ENCODE assay signal across 18 cellular contexts in the genomic region with DNA sequence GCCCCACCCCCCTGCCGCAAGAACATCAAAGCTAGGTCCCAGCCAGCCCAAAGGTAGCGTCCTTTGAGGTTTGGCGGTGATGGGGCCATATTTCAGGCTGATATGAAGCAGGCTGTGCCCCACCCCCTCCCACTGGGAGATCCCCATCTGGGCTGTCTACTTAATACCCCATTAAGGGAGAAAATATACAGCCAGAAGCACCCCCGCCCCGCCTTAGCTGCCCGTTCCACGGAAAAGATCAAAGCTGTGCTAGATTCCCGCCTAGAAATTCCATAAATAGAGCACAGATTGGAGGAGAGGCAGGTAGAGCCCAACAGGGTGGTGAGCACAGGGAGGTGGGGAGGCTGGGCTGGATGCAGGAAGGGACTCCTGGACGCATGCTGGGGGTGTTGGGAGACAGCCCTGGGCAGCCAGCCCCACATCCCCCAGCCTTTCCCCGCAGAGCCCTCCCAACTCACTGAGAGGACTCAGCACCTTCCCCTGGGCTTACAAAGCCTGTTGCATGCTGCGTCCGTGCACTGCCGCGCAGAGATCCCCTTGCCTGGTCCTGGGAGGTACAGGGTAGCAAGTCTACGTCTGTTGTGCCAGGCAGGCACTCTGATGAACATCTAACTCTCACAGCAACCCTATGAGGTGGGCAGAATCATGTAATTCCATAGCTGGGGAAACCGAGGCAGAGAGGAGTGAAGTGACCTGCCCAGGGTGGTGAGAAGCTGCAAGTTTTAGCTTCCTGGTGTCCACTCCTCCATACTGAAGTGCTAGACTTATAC. TPM values are rescaled to one million over a fixed set of nuclear protein-coding genes. Genes with fewer than 3 reads are reported as not detected.
DNase-seq lines count a peak whose midpoint lies in the region; ATAC-seq and TF ChIP-seq lines count a peak whose summit lies in the region.
"Had no signal": no experiment of that assay in that cellular context is flagged by ENCODE, and none has a peak within 500 bp of the region (broad histone marks: within the 10 kb centered on the region; RNA-seq: fewer than 3 reads in every experiment).

No MANE protein-coding gene starts in this region.

- peak overlapping the region; percentile 8; the same call in 1 of the 2 replicates for H3K14ac ChIP-seq in H9 (ENCODE audit: insufficient read depth, low read length)

- H3K4me3 Mint-ChIP-seq in H9 = peak overlapping the region; percentile 36 to 67
- H3K4me3 Mint-ChIP-seq: activated naive CD8-positive, alpha-beta T cell treated with anti-CD3 and anti-CD28 coated beads, Interleukin-2, amount 10 ng/mL, durations not matched to agents 7 days and 5 days had no signal

- no peaks in the 10 kb centered on the region for H3K36me3 Mint-ChIP-seq in H9 (ENCODE audit: insufficient read depth in 1 of 3, low read depth in 3 of 3)
- H3K36me3 Mint-ChIP-seq: activated naive CD8-positive, alpha-beta T cell treated with anti-CD3 and anti-CD28 coated beads, Interleukin-2, amount 10 ng/mL, durations not matched to agents 7 days and 5 days had no signal

- no peak overlapping the region for H4K91ac ChIP-seq in H9 (ENCODE audit: insufficient read length, low read depth, low read length)

- H3K4me2 ChIP-seq in BLaER1 treated with 17β-estradiol and CSF1 and Interleukin-3, amounts not matched to agents 10 nM and 100 nM = peak overlapping the region; percentile 26 to 100 (median 74); a peak in 21 of 22 replicates
- peak overlapping the region; percentile 68 for H3K4me2 ChIP-seq in H9 (ENCODE audit: insufficient read depth, insufficient read length, low read length)

- H3K79me2 ChIP-seq in H9 (ENCODE audit: insufficient read depth, low read length) = no peaks in the 10 kb centered on the region

- no peak overlapping the region for H4K5ac ChIP-seq in H9 (ENCODE audit: insufficient read length, low read depth, low read length)

- H2BK15ac ChIP-seq in H9 (ENCODE audit: low read depth, low read length) = no peak overlapping the region

- H2AK5ac ChIP-seq in H9 (ENCODE audit: insufficient read length, low read length) = no peak overlapping the region

- peaks cover 4% of the 10 kb centered on the region for H3K23me2 ChIP-seq in H9 (ENCODE audit: insufficient read length, low read depth, low read length, poor library complexity, severe bottlenecking)

- H3K4me1 Mint-ChIP-seq in H9 = peaks cover 34 to 56% of the 10 kb centered on the region in 2 experiments

- no peak for ATAC-seq in HG03432 (IDR thresholded peaks at IDR 0.05; ENCODE audit: unreplicated experiment)

- H3K79me1 ChIP-seq in H9 (ENCODE audit: insufficient read depth, low read depth, low read length, poor library complexity, severe bottlenecking) = no peaks in the 10 kb centered on the region

- H2BK20ac ChIP-seq in H9 (ENCODE audit: low read depth, low read length, poor library complexity, severe bottlenecking) = no peak overlapping the region

- peaks cover 60% of the 10 kb centered on the region for H3K27me3 Mint-ChIP-seq in H9 (ENCODE audit: low read depth)

- H3K27me3 ChIP-seq in BLaER1 treated with 17β-estradiol and CSF1 and Interleukin-3, amounts not matched to agents 10 nM and 100 nM = peaks cover 0 to 10% (median 0%) of the 10 kb centered on the region in 11 experiments; a peak in 4 of 22 replicates
- no peaks in the 10 kb centered on the region; the same call in 1 of the 2 replicates for H3K27me3 ChIP-seq in H9 (ENCODE audit: insufficient read depth, low read length)
- H3K27me3 ChIP-seq in NT2/D1 (ENCODE audit: insufficient read depth, insufficient read length) = no peaks in the 10 kb centered on the region
- H3K27me3 ChIP-seq: breast epithelium, testis had no signal

- no peak for DNase-seq in H9
- no peak for DNase-seq in NT2/D1 (ENCODE audit: low read depth, low spot score)
- DNase-seq in NCI-H1092 (lab: John Stamatoyannopoulos, UW) = no peak
- no peak for DNase-seq in NCI-H2107 treated with DMSO at 0.1 percent for 48 hours (lab: John Stamatoyannopoulos, UW; ENCODE audit: unreplicated experiment)
- no peak for DNase-seq in stimulated activated CD4-positive, alpha-beta T cell treated with anti-CD3 and anti-CD28 coated beads, Interleukin-2, amount 100 ng/mL, for 48 hours
- DNase-seq: activated naive CD8-positive, alpha-beta T cell treated with anti-CD3 and anti-CD28 coated beads, Interleukin-2, amount 10 ng/mL, durations not matched to agents 7 days and 5 days; dermis blood vessel endothelial cell; erythroblast; NCI-H2107; nucleus accumbens; SHP77; sigmoid colon; stimulated activated CD4-positive, alpha-beta T cell treated with anti-CD3 and anti-CD28 coated beads, Interleukin-4, amount 100 ng/mL, for 4 hours; testis had no signal

- no peak overlapping the region for H2BK5ac ChIP-seq in H9 (ENCODE audit: insufficient read length, low read length)

- no peak for TF ChIP-seq CTCF in H9 (conservative IDR thresholded peaks at IDR 0.05)

- H3K9me3 ChIP-seq in BLaER1 treated with 17β-estradiol and CSF1 and Interleukin-3, amounts not matched to agents 10 nM and 100 nM (replicated peaks in 1 of 11) = no peaks in the 10 kb centered on the region
- H3K9me3 ChIP-seq in H9 (ENCODE audit: control insufficient read depth, low read depth, low read length) (no peaks in the 10 kb centered on the region), NT2/D1 (ENCODE audit: insufficient read depth, low read length) (no peaks in the 10 kb centered on the region), iPS-18c (ENCODE audit: control insufficient read depth, insufficient read depth, low read length) (no peaks in the 10 kb centered on the region)
- H3K9me3 ChIP-seq: breast epithelium, sigmoid colon, testis had no signal

- H3K27ac ChIP-seq in BLaER1 treated with 17β-estradiol and CSF1 and Interleukin-3, amounts not matched to agents 10 nM and 100 nM = 0 out of 22 replicates have a peak overlapping the region, but pooled peaks of 1 of the 11 experiments have one; percentile 1
- H3K27ac ChIP-seq in H9 (ENCODE audit: insufficient read length, low read depth, low read length) = no peak overlapping the region
- H3K27ac ChIP-seq: breast epithelium, sigmoid colon, testis had no signal

- H3K9me3 Mint-ChIP-seq in H9 = no peaks in the 10 kb centered on the region
- H3K9me3 Mint-ChIP-seq: activated naive CD8-positive, alpha-beta T cell treated with anti-CD3 and anti-CD28 coated beads, Interleukin-2, amount 10 ng/mL, durations not matched to agents 7 days and 5 days had no signal

- peaks cover 0 to 11% (median 0%) of the 10 kb centered on the region in 11 experiments; a peak in 6 of 22 replicates for H4K20me1 ChIP-seq in BLaER1 treated with 17β-estradiol and CSF1 and Interleukin-3, amounts not matched to agents 10 nM and 100 nM
- H4K20me1 ChIP-seq in H9 (ENCODE audit: control insufficient read depth, insufficient read depth, insufficient read length) = no peaks in the 10 kb centered on the region

- H3K4me1 ChIP-seq in BLaER1 treated with 17β-estradiol and CSF1 and Interleukin-3, amounts not matched to agents 10 nM and 100 nM = peaks cover 55 to 99% (median 91%) of the 10 kb centered on the region in 10 experiments
- H3K4me1 ChIP-seq in H9 (ENCODE audit: insufficient read depth, low read length) = peaks cover 11% of the 10 kb centered on the region; the same call in 1 of the 2 replicates
- H3K4me1 ChIP-seq in NT2/D1 (ENCODE audit: insufficient read depth, insufficient read length) = peaks cover 19% of the 10 kb centered on the region

- H3K4ac ChIP-seq in H9 (ENCODE audit: low read depth, low read length) = no peak overlapping the region

- peak overlapping the region; percentile 19 for H3K18ac ChIP-seq in H9 (ENCODE audit: insufficient read length, low read depth, low read length)

- H2AFZ ChIP-seq in H9 (ENCODE audit: low read length) = no peak overlapping the region

- no peaks in the 10 kb centered on the region for H3K36me3 ChIP-seq in BLaER1 treated with 17β-estradiol and CSF1 and Interleukin-3, amounts not matched to agents 10 nM and 100 nM
- H3K36me3 ChIP-seq in NT2/D1 (ENCODE audit: insufficient read depth, insufficient read length, low read length) = no peaks in the 10 kb centered on the region
- H3K36me3 ChIP-seq: breast epithelium, sigmoid colon had no signal

- no CpG with 5 or more reads among the region's 16 CpGs for WGBS in H9 (ENCODE audit: extremely low coverage, insufficient read length, low lambda C conversion rate)

- H3T11ph ChIP-seq in H9 (ENCODE audit: low read length) = no peak overlapping the region

- no peak overlapping the region for H3K56ac ChIP-seq in H9 (ENCODE audit: insufficient read length, low read depth, low read length)

- peak overlapping the region in 2 of 11 experiments; percentile 23 to 41; a peak in 2 of 22 replicates for H3K9ac ChIP-seq in BLaER1 treated with 17β-estradiol and CSF1 and Interleukin-3, amounts not matched to agents 10 nM and 100 nM
- no peak overlapping the region for H3K9ac ChIP-seq in H9 (ENCODE audit: extremely low read depth, insufficient read length, low read length)
- H3K9ac ChIP-seq in NT2/D1 (ENCODE audit: insufficient read length, low read depth) = peak overlapping the region; percentile 42

- no peak overlapping the region; a peak in 1 of 20 replicates for H3K4me3 ChIP-seq in BLaER1 treated with 17β-estradiol and CSF1 and Interleukin-3, amounts not matched to agents 10 nM and 100 nM
- H3K4me3 ChIP-seq in NT2/D1 (ENCODE audit: insufficient read length, low read depth) (no peak overlapping the region), iPS-18c (ENCODE audit: insufficient read depth, low read depth, low read length) (peak overlapping the region; percentile 28; the same call in 1 of the 2 replicates)
- H3K4me3 ChIP-seq: breast epithelium, sigmoid colon, testis had no signal

- no peak overlapping the region for H3K23ac ChIP-seq in H9 (ENCODE audit: insufficient read length, low read depth, low read length)

- no peak overlapping the region for H2BK12ac ChIP-seq in H9 (ENCODE audit: insufficient read length, low read depth, low read length)

- H4K8ac ChIP-seq in H9 (replicated peaks; ENCODE audit: insufficient read length, low read depth, low read length) = no peak overlapping the region

- H3K27ac Mint-ChIP-seq in H9 = peak overlapping the region in 1 of 3 experiments; percentile 40; a peak in 1 of 7 replicates
- H3K27ac Mint-ChIP-seq: activated naive CD8-positive, alpha-beta T cell treated with anti-CD3 and anti-CD28 coated beads, Interleukin-2, amount 10 ng/mL, durations not matched to agents 7 days and 5 days had no signal

- no peak overlapping the region for H2BK120ac ChIP-seq in H9 (ENCODE audit: low read depth, low read length, poor library complexity, severe bottlenecking)

RNA-seq across cellular contexts. Expression of a gene that starts 33.8 kb away (rescaled TPM):
- 75.6 and 76.5 TPM in 2 replicates for total RNA-seq in H9 (2021)
